Comparison of ENCODE assay signal across 13 cellular contexts in the genomic region with DNA sequence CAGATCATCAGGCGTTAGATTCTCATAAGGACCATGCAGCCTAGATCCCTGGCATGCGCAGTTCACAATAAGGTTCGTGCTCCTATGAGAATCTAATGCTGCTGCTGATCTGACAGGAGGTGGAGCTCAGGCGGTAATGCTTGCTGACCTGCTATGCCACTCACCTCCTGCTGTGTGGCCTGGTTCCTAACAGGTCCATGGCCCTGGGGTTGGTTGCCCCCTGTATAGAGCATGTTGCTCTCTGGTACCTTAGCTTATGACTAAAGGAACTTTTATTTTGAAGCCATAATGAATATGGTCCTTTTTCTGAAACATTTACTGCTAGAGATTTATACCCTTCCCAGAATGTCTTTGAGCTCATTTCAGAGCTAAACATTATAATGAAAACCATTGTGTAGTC. TPM values are rescaled to one million over a fixed set of nuclear protein-coding genes. Genes with fewer than 3 reads are reported as not detected.
A peak's percentile ranks its signal among the peaks of the same experiment; 100 is the strongest.
DNase-seq lines count a peak whose midpoint lies in the region; ATAC-seq, FAIRE-seq and TF ChIP-seq lines count a peak whose summit lies in the region.
"Had no signal": no experiment of that assay in that cellular context is flagged by ENCODE, and none has a peak within 500 bp of the region (broad histone marks: within the 10 kb centered on the region; RNA-seq: fewer than 3 reads in every experiment).

No MANE protein-coding gene starts in this region.

- BruUV-seq in GM12878 (replicated peaks; lab: Mats Ljungman, UMichigan) = no TSS peak

- no peak for TF ChIP-seq CTCF in AG10803 (conservative IDR thresholded peaks at IDR 0.05; ENCODE audit: low read length)
- TF ChIP-seq CTCF in GM12878 (IDR thresholded peaks at IDR 0.05 in 2 of 3, conservative IDR thresholded peaks at IDR 0.05 in 1 of 3; ENCODE audit: control insufficient read depth in 2 of 3, extremely low read depth in 1 of 3, insufficient read depth in 1 of 3, low read depth in 3 of 3, low read length in 3 of 3) = no peak

- peaks cover 49% of the 10 kb centered on the region for H3K79me2 ChIP-seq in GM12878 (ENCODE audit: control insufficient read depth, insufficient read depth, low read length)

- H3K9me3 Mint-ChIP-seq in natural killer cell treated with Interleukin-12 subunit alpha and Interleukin-12 subunit beta and Interleukin-15 and Interleukin-18, amount 100 ng/mL, for 72 hours = no peaks in the 10 kb centered on the region

- peak overlapping the region; percentile 16 for H3K4me3 Mint-ChIP-seq in natural killer cell treated with Interleukin-12 subunit alpha and Interleukin-12 subunit beta and Interleukin-15 and Interleukin-18, amount 100 ng/mL, for 72 hours

- no peaks in the 10 kb centered on the region for H3K36me3 Mint-ChIP-seq in natural killer cell treated with Interleukin-12 subunit alpha and Interleukin-12 subunit beta and Interleukin-15 and Interleukin-18, amount 100 ng/mL, for 72 hours

- H3K27ac ChIP-seq in HUES48 (ENCODE audit: low read depth, low read length) (no peak overlapping the region), GM12878 (ENCODE audit: control insufficient read depth, insufficient read depth) (no peak overlapping the region)
- H3K27ac ChIP-seq: brain microvascular endothelial cell had no signal

- POLR2A ChIA-PET in GM12878 (lab: Charles Lee) = interaction anchor here (0.8 kb wide), 1 partner anchor 9 kb away, joined by 4 read pairs; no protein-coding TSS in a partner anchor

- RAD21 ChIA-PET in GM12878 (lab: Charles Lee; ENCODE audit: unreplicated experiment) = interaction anchor here (0.7 to 1.6 kb wide), 7 partner anchors 28 to 229 kb away, joined by 3 to 5 read pairs (median 3); no protein-coding TSS in a partner anchor

- in situ Hi-C loops in GM12878 (cut with MboI) = no loop called here

- CTCF ChIA-PET in GM12878 (lab: Yijun Ruan, JAX) = interaction anchor here (0.6 to 2.4 kb wide), 8 partner anchors 9 to 316 kb away, joined by 3 to 6 read pairs (median 3); no protein-coding TSS in a partner anchor

- FAIRE-seq in GM12878 (lab: Jason Lieb, UNC) (no peak), frontal cortex (lab: Jason Lieb, UNC) (no peak)

- no peak overlapping the region for H3K27ac Mint-ChIP-seq in natural killer cell treated with Interleukin-12 subunit alpha and Interleukin-12 subunit beta and Interleukin-15 and Interleukin-18, amount 100 ng/mL, for 72 hours
- H3K27ac Mint-ChIP-seq: mesothelial cell of epicardium had no signal

- peak overlapping the region; percentile 12; the same call in 1 of the 2 replicates for H3K4me3 ChIP-seq in AG10803 (ENCODE audit: low read length)
- peak overlapping the region; percentile 36; the same call in 1 of the 2 replicates for H3K4me3 ChIP-seq in HUES48 (ENCODE audit: low read depth, low read length)
- H3K4me3 ChIP-seq in GM12878 = 0 out of 2 replicates have a peak overlapping the region, but pooled peaks have one; percentile 25

- SMC1A ChIA-PET in GM12878 (lab: Charles Lee; ENCODE audit: uncharacterized antibody, unreplicated experiment) = interaction anchor here (0.5 to 2.1 kb wide), 15 partner anchors 9 to 1040 kb away, joined by 3 to 7 read pairs (median 4); no protein-coding TSS in a partner anchor

- DNase-seq in AG10803 (ENCODE audit: low read depth) (no peak), GM12878 (ENCODE audit: low read depth, low spot score) (no peak), NCI-H345 treated with DMSO at 0.1 percent for 48 hours (lab: John Stamatoyannopoulos, UW; ENCODE audit: unreplicated experiment) (no peak), DMS53 treated with DMSO at 0.1 percent for 48 hours (lab: John Stamatoyannopoulos, UW; ENCODE audit: unreplicated experiment) (no peak), frontal cortex (ENCODE audit: low spot score in 2 of 2) (no peak)
- no peak for DNase-seq in natural killer cell treated with Interleukin-12 subunit alpha and Interleukin-12 subunit beta and Interleukin-15 and Interleukin-18, amount 100 ng/mL, for 72 hours (ENCODE audit: low spot score)
- DNase-seq: activated CD4-positive, CD25-positive, alpha-beta regulatory T cell treated with anti-CD3 and anti-CD28 coated beads, Interleukin-2, amount 50 U/mL, for 72 hours; brain microvascular endothelial cell; NCI-H1436 treated with DMSO at 0.1 percent for 48 hours; stomach had no signal

- H3K27me3 Mint-ChIP-seq in natural killer cell treated with Interleukin-12 subunit alpha and Interleukin-12 subunit beta and Interleukin-15 and Interleukin-18, amount 100 ng/mL, for 72 hours = no peaks in the 10 kb centered on the region

- no peak overlapping the region for H3K4me2 ChIP-seq in GM12878 (ENCODE audit: control insufficient read depth, insufficient read depth)

- no peak overlapping the region for H3K9ac ChIP-seq in HUES48 (ENCODE audit: low read depth, low read length)
- no peak overlapping the region for H3K9ac ChIP-seq in GM12878 (ENCODE audit: control insufficient read depth, insufficient read depth, low read length)

- TF ChIP-seq POLR2A in GM12878 (IDR thresholded peaks at IDR 0.05; ENCODE audit: low read depth, low read length) = no peak

- H3K36me3 ChIP-seq in HUES48 (ENCODE audit: control insufficient read depth, insufficient read depth, low read length) = no peaks in the 10 kb centered on the region
- H3K36me3 ChIP-seq in GM12878 (ENCODE audit: control insufficient read depth in 2 of 2, insufficient read depth in 2 of 2, low read length in 1 of 2) = no peaks in the 10 kb centered on the region
- H3K36me3 ChIP-seq: brain microvascular endothelial cell, stomach had no signal

- H4K20me1 ChIP-seq in GM12878 (ENCODE audit: control insufficient read depth, insufficient read depth) = no peaks in the 10 kb centered on the region

- no peaks in the 10 kb centered on the region for H3K9me3 ChIP-seq in HUES48 (ENCODE audit: control insufficient read depth, insufficient read depth, low read length)
- peaks cover 3% of the 10 kb centered on the region; the same call in 1 of the 3 replicates for H3K9me3 ChIP-seq in GM12878 (replicated peaks; ENCODE audit: control insufficient read depth, insufficient read depth, low read length)

- no peak for ATAC-seq in GM12878
- ATAC-seq in natural killer cell treated with Interleukin-12 subunit alpha and Interleukin-12 subunit beta and Interleukin-15 and Interleukin-18, amount 100 ng/mL, for 72 hours = no peak
- no peak for ATAC-seq in HG03378 (IDR thresholded peaks at IDR 0.05; ENCODE audit: unreplicated experiment)

- peaks cover 58% of the 10 kb centered on the region for H3K4me1 ChIP-seq in HUES48 (ENCODE audit: control insufficient read depth, insufficient read depth, low read length)
- peaks cover 40% of the 10 kb centered on the region for H3K4me1 ChIP-seq in GM12878 (ENCODE audit: control insufficient read depth, insufficient read depth, low read length)

- H3K4me1 Mint-ChIP-seq in natural killer cell treated with Interleukin-12 subunit alpha and Interleukin-12 subunit beta and Interleukin-15 and Interleukin-18, amount 100 ng/mL, for 72 hours (ENCODE audit: low read depth in 2 of 2) = peaks cover 71 to 77% of the 10 kb centered on the region in 2 donors

- intact Hi-C loops in GM12878 (cut with micrococcal nuclease; ENCODE audit: unreplicated experiment) = loop anchor here (5.0 to 10.0 kb wide), 5 partner anchors 49 to 1308 kb away; partner anchors contain the start of genes FBXL17 and FER

- no peak for TF ChIP-seq RAD21 in GM12878 (IDR thresholded peaks at IDR 0.05; ENCODE audit: insufficient read depth, low read depth, low read length)

- no peak for TF ChIP-seq EP300 in GM12878 (IDR thresholded peaks at IDR 0.05; ENCODE audit: borderline replicate concordance in 1 of 2, control insufficient read depth in 1 of 2, low read depth in 2 of 2, low read length in 2 of 2)

- H3K27me3 ChIP-seq in HUES48 (ENCODE audit: control insufficient read depth, insufficient read depth, low read length) (no peaks in the 10 kb centered on the region), GM12878 (replicated peaks in 1 of 2; ENCODE audit: control insufficient read depth in 2 of 2, insufficient read depth in 2 of 2, low read length in 1 of 2) (no peaks in the 10 kb centered on the region)
- H3K27me3 ChIP-seq: brain microvascular endothelial cell, stomach had no signal

- WGBS in GM12878 (ENCODE audit: insufficient coverage, insufficient replicate concordance, low lambda C conversion rate, missing lambda C conversion rate) = 36% methylated on average over 4 of the region's 4 CpGs

- H2AFZ ChIP-seq in GM12878 (ENCODE audit: control insufficient read depth, low read depth, low read length) = no peak overlapping the region

TF ChIP-seq in GM12878, 131 proteins besides CTCF, POLR2A, EP300 and RAD21:
- TF ChIP-seq SREBF1 (IDR thresholded peaks at IDR 0.05; ENCODE audit: low read length) (no peak), PKNOX1 (IDR thresholded peaks at IDR 0.05) (peak; percentile 38; the same call in 1 of the 2 replicates)
TF ChIP-seq in GM12878: peak in this region for 1.

RNA-seq across cellular contexts. Expression of gene MAN2A1, which starts 3.1 kb away (rescaled TPM):
- total RNA-seq in GM12878 (2013; cell fraction: nucleolus; rRNA removed) = 43.6 and 52.3 TPM in 2 replicates
- 12.7 and 14.8 TPM in 2 replicates for total RNA-seq in GM12878 (2014; rRNA removed)
- total RNA-seq in GM12878 (2014; rRNA removed; fragmentation: Illumina TruSeq; extraction: Trizol) = 16.5 and 16.6 TPM in 2 replicates
- total RNA-seq in GM12878 (2021) = 12.0 and 14.5 TPM in 2 replicates
- 3.5 TPM for polyA plus RNA-seq in GM12878 (2011; ENCODE audit: low read depth)
- polyA plus RNA-seq in GM12878 (2011; rRNA removed) = 27.9 and 40.9 TPM in 2 replicates
- polyA plus RNA-seq in GM12878 (2011; cell fraction: cytosol; rRNA removed) = 10.1 and 10.5 TPM in 2 replicates
- 26.2 and 29.4 TPM in 2 replicates for polyA plus RNA-seq in GM12878 (2011; cell fraction: nucleus; rRNA removed)
- 5.6 and 6.7 TPM in 2 replicates for polyA plus RNA-seq in GM12878 (2012)
- 11.7 and 13.6 TPM in 2 replicates for polyA plus RNA-seq in GM12878 (2014; fragmentation: Illumina TruSeq; extraction: Trizol)
- polyA plus RNA-seq in GM12878 (2014; fragmentation: Nextera tagmentation; extraction: Ambion mirVana) = 1 to 10 TPM; 4.2 to 4.5 TPM
- polyA plus RNA-seq in GM12878 (2014; rRNA removed) = 6.2 and 7.4 TPM in 2 replicates
- 1 to 10 TPM; 8.5 to 9.2 TPM for polyA plus RNA-seq in GM12878 (2016; fragmentation: Nextera tagmentation; extraction: Ambion mirVana)
- polyA minus RNA-seq in GM12878 (2011; rRNA and poly(A)+ RNA removed) = 41.2 and 46.7 TPM in 2 replicates
- polyA minus RNA-seq in GM12878 (2011; cell fraction: cytosol; rRNA and poly(A)+ RNA removed) = 15.6 and 28.1 TPM in 2 replicates
- polyA minus RNA-seq in GM12878 (2011; cell fraction: nucleus; rRNA and poly(A)+ RNA removed) = 51.1 and 77.2 TPM in 2 replicates
- total RNA-seq in natural killer cell treated with Interleukin-12 subunit alpha and Interleukin-12 subunit beta and Interleukin-15 and Interleukin-18, amount 100 ng/mL, for 72 hours = 10 to 100 TPM; 37.9 to 38.7 TPM
- 74.6 TPM for total RNA-seq in frontal cortex
